ENCODE assay signal across 8 cellular contexts in the genomic region with DNA sequence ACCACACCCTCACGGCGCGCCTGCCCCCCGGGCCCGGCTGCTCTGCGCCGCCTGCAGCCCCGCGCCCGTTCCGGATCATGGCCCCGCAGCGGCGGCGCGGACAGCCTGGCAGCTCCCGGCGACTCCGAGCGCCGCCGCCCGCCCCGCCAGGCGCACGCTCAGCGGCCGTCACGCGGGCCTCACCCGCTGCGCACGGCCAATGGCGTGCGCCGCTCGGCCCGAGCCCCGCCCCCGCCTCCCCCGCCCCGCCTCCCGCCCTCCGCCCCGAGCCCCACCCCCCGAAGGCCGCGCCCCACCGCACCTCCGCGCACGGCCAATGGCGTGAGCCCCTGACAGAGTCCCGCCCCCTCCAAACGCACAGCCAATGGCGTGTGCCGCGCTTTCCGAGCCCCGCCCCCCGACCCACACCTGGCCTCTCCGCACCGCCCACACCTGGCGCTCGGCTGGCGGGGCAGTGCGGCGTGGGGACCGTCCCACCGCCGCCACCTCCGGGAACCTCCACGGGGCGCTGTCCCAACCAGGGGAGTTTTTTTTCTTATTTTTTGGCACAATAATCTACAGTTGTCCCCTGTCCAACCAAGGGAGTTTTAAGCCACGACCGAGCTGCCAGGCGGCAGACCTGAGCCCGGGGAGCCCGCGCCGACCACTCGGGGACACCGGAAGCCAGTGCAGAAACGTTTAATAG. TPM values are rescaled to one million over a fixed set of nuclear protein-coding genes. Genes with fewer than 3 reads are reported as not detected.
DNase-seq lines count a peak whose midpoint lies in the region; ATAC-seq, FAIRE-seq and TF ChIP-seq lines count a peak whose summit lies in the region.

A gene (minus strand): TSS at position 123 of the 685 bp plus-strand sequence. CDS start 44 bp downstream, at position 79.

- no peak for TF ChIP-seq POLR2A in GM12891 (IDR thresholded peaks at IDR 0.05; ENCODE audit: low read depth, low read length)
- no peak for TF ChIP-seq POLR2A in vagina (IDR thresholded peaks at IDR 0.05)

- peak within 1 kb of the TSS; percentile 86 for H3K4me3 ChIP-seq in right cardiac atrium (ENCODE audit: low read length)
- peak within 1 kb of the TSS; percentile 87 for H3K4me3 ChIP-seq in rectal smooth muscle tissue (ENCODE audit: low read length)
- H3K4me3 ChIP-seq in vagina: peak within 1 kb of the TSS; percentile 75 to 90

- H3K27ac Mint-ChIP-seq in T-helper 2 cell treated with Interferon-gamma antibody and Interleukin-4, amounts not matched to agents 5 μg/mL and 100 μg/mL, for 36 hours: peak within 1 kb of the TSS; percentile 75

- H3K27me3 ChIP-seq in right cardiac atrium (ENCODE audit: control insufficient read depth, insufficient read depth) (no peaks in the 10 kb centered on the region), rectal smooth muscle tissue (ENCODE audit: control insufficient read depth, insufficient read depth, low read length) (no peaks in the 10 kb centered on the region), vagina (no peaks in the 10 kb centered on the region)

- H3K4me1 ChIP-seq in right cardiac atrium (ENCODE audit: control insufficient read depth, insufficient read depth, low read length): no peaks in the 10 kb centered on the region
- H3K4me1 ChIP-seq in rectal smooth muscle tissue (ENCODE audit: control insufficient read depth, insufficient read depth, low read length): peaks cover 5% of the 10 kb centered on the region
- peaks cover 29% of the 10 kb centered on the region for H3K4me1 ChIP-seq in vagina

- H3K4me3 Mint-ChIP-seq in T-helper 2 cell treated with Interferon-gamma antibody and Interleukin-4, amounts not matched to agents 5 μg/mL and 100 μg/mL, for 36 hours: peak within 1 kb of the TSS; percentile 87

- H3K9me3 Mint-ChIP-seq in T-helper 2 cell treated with Interferon-gamma antibody and Interleukin-4, amounts not matched to agents 5 μg/mL and 100 μg/mL, for 36 hours: no peaks in the 10 kb centered on the region

- DNase-seq in GM12891 (ENCODE audit: insufficient read length, low spot score) (peak; percentile 100), NCI-H187 treated with DMSO at 0.1 percent for 48 hours (lab: John Stamatoyannopoulos, UW) (peak; percentile 34), anterior cingulate cortex (lab: John Stamatoyannopoulos, UW) (peak; percentile 29 to 93 (median 86)), right cardiac atrium (peak; percentile 91 to 96 (median 96)), vagina (ENCODE audit: extremely low spot score in 2 of 2) (no peak)
- peak; percentile 91 for DNase-seq in T-helper 2 cell treated with Interferon-gamma antibody and Interleukin-4, amounts not matched to agents 5 μg/mL and 100 μg/mL, for 36 hours (ENCODE audit: low spot score)

- no peaks in the 10 kb centered on the region for H3K9me3 ChIP-seq in right cardiac atrium (ENCODE audit: control insufficient read depth, low read length)
- H3K9me3 ChIP-seq in vagina: no peaks in the 10 kb centered on the region

- peaks cover 16% of the 10 kb centered on the region for H3K4me1 Mint-ChIP-seq in T-helper 2 cell treated with Interferon-gamma antibody and Interleukin-4, amounts not matched to agents 5 μg/mL and 100 μg/mL, for 36 hours (ENCODE audit: low read depth)

- FAIRE-seq in GM12891 (lab: Jason Lieb, UNC): peak; percentile 94

- peak within 1 kb of the TSS; percentile 30 for H3K9ac ChIP-seq in rectal smooth muscle tissue (ENCODE audit: low read length)

- peaks cover 34% of the 10 kb centered on the region for H3K36me3 Mint-ChIP-seq in T-helper 2 cell treated with Interferon-gamma antibody and Interleukin-4, amounts not matched to agents 5 μg/mL and 100 μg/mL, for 36 hours (ENCODE audit: low read depth)

- peak within 1 kb of the TSS; percentile 49 for H3K27ac ChIP-seq in right cardiac atrium (ENCODE audit: low read length)
- H3K27ac ChIP-seq in rectal smooth muscle tissue (ENCODE audit: low read depth, low read length): no peak within 1 kb of the TSS
- peak within 1 kb of the TSS; percentile 57 for H3K27ac ChIP-seq in vagina

- no peaks in the 10 kb centered on the region for H3K27me3 Mint-ChIP-seq in T-helper 2 cell treated with Interferon-gamma antibody and Interleukin-4, amounts not matched to agents 5 μg/mL and 100 μg/mL, for 36 hours (ENCODE audit: low read depth)

- no peak for TF ChIP-seq CTCF in vagina (IDR thresholded peaks at IDR 0.05)

- WGBS in right cardiac atrium: 3% methylated on average over 84 of the region's 84 CpGs

- peak; percentile 65 for ATAC-seq in HG02870 (IDR thresholded peaks at IDR 0.05; ENCODE audit: unreplicated experiment)
- ATAC-seq in right cardiac atrium: peak; percentile 90 to 93

- intact Hi-C loops in right cardiac atrium (cut with DNase I) (no loop called here), vagina (cut with DNase I) (no loop called here)

- H3K36me3 ChIP-seq in rectal smooth muscle tissue (ENCODE audit: control insufficient read depth, insufficient read depth, low read length) (peaks cover 28% of the 10 kb centered on the region), vagina (peaks cover 0 to 38% of the 10 kb centered on the region in 2 donors)

TF ChIP-seq in GM12891, 5 proteins besides CTCF, POLR2A, EP300 and RAD21:
- TF ChIP-seq PAX5 (IDR thresholded peaks at IDR 0.05; ENCODE audit: insufficient read depth, low read length, severe bottlenecking): peak; percentile 74
- no peak for TF ChIP-seq TAF1 (IDR thresholded peaks at IDR 0.05; ENCODE audit: low read depth, low read length)

RNA-seq across cellular contexts. Expression of the gene that starts here (rescaled TPM):
- polyA plus RNA-seq in GM12891 (2012; ENCODE audit: low read depth, missing spikeins): 20.2 TPM
- 10 to 100 TPM; 16.7 to 24.8 (median 18.6) TPM for total RNA-seq in right cardiac atrium
- 28.5 TPM for polyA plus RNA-seq in right cardiac atrium
- total RNA-seq in vagina: 28.0 TPM

Comparison
In these comparisons a context has a peak if more than half of its experiments do, and no peak if none do; other contexts are left out.
1. DNase-seq: peak in GM12891 (single experiment), NCI-H187 treated with DMSO at 0.1 percent for 48 hours (single experiment), T-helper 2 cell treated with Interferon-gamma antibody and Interleukin-4, amounts not matched to agents 5 μg/mL and 100 μg/mL, for 36 hours (single experiment), anterior cingulate cortex (58 of 58) and right cardiac atrium (3 of 3); none in vagina (0 of 2).
2. Peak in every context shown above with its lines, with median percentiles within 50 percentile points of each other: H3K4me3 ChIP-seq.